14 cellular contexts compared by ENCODE assay signal in the genomic region with DNA sequence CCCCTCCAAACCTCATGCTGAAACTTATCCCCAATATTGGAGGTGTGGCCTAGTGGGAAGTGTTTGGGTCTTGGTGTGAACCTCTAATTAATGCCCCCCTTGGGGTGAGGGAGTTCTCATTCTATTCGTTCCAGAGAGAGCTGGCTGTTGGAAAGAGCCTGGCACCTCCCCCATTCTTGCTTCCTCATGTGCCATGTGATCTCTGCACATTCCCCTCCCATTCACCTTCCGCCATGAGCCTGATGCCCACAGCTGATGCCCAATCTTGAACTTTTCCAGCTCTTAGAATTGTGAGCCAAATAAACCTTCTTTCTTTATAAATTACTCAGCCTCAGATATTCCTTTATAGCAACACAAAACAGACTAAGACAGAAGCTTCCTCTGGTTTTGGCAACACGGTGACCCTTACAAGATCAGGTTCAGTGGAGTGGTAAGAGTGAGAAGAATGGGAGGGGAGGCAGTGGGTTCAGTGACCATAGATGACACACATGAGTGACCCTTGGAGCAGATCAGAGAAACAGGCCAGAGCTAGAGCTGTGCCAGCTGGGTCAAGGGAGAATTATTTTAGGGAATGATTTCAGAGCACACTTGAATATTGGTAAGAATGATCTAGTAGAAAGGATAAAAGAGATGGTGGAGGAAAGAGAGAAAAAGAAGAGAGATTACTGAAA.
DNase-seq lines count a peak whose midpoint lies in the region; ATAC-seq, FAIRE-seq and TF ChIP-seq lines count a peak whose summit lies in the region.
"Had no signal": no experiment of that assay in that cellular context is flagged by ENCODE, and none has a peak within 500 bp of the region (broad histone marks: within the 10 kb centered on the region; RNA-seq: fewer than 3 reads in every experiment).

No MANE protein-coding gene starts in this region.

- POLR2A ChIA-PET in CD8-positive, alpha-beta T cell (lab: Charles Lee) = no interaction called here
- POLR2A ChIA-PET in naive thymus-derived CD8-positive, alpha-beta T cell (lab: Charles Lee) = no interaction called here

- H3K9me3 Mint-ChIP-seq in CD8-positive, alpha-beta T cell = no peaks in the 10 kb centered on the region
- H3K9me3 Mint-ChIP-seq in naive thymus-derived CD8-positive, alpha-beta T cell = no peaks in the 10 kb centered on the region
- H3K9me3 Mint-ChIP-seq in stimulated activated memory B cell treated with anti-CD40 and anti-IgM and Interleukin-4, amounts not matched to agents 10 μg/mL and 1 μg/mL and 100 μg/mL, for 72 hours = no peaks in the 10 kb centered on the region

- H3K4me1 Mint-ChIP-seq in CD8-positive, alpha-beta T cell (ENCODE audit: low read depth) = no peaks in the 10 kb centered on the region
- no peaks in the 10 kb centered on the region for H3K4me1 Mint-ChIP-seq in naive thymus-derived CD8-positive, alpha-beta T cell
- peaks cover 4% of the 10 kb centered on the region for H3K4me1 Mint-ChIP-seq in stimulated activated memory B cell treated with anti-CD40 and anti-IgM and Interleukin-4, amounts not matched to agents 10 μg/mL and 1 μg/mL and 100 μg/mL, for 72 hours

- CTCF ChIA-PET in CD8-positive, alpha-beta T cell (lab: Charles Lee) = interaction anchor here (1.3 kb wide), 1 partner anchor 88 kb away, joined by 4 read pairs; no protein-coding TSS in a partner anchor

- no peaks in the 10 kb centered on the region for H3K36me3 Mint-ChIP-seq in CD8-positive, alpha-beta T cell
- no peaks in the 10 kb centered on the region for H3K36me3 Mint-ChIP-seq in naive thymus-derived CD8-positive, alpha-beta T cell
- H3K36me3 Mint-ChIP-seq in stimulated activated memory B cell treated with anti-CD40 and anti-IgM and Interleukin-4, amounts not matched to agents 10 μg/mL and 1 μg/mL and 100 μg/mL, for 72 hours = no peaks in the 10 kb centered on the region

- 0 out of 2 replicates have a peak, but pooled peaks have one; percentile 38 for TF ChIP-seq EP300 in Ishikawa (IDR thresholded peaks at IDR 0.05; ENCODE audit: borderline replicate concordance)

- no peak overlapping the region for H3K4me3 ChIP-seq in CD8-positive, alpha-beta T cell (ENCODE audit: low read depth, low read length)
- H3K4me3 ChIP-seq in kidney (ENCODE audit: low read length in 2 of 2) = no peak overlapping the region

- intact Hi-C loops in CD8-positive, alpha-beta T cell (cut with DNase I, micrococcal nuclease) = no loop called here
- intact Hi-C loops in kidney (cut with DNase I) = no loop called here

- peak overlapping the region; percentile 7 for H3K27ac Mint-ChIP-seq in CD8-positive, alpha-beta T cell
- peak overlapping the region in 1 of 10 donors; percentile 14 for H3K27ac Mint-ChIP-seq in naive thymus-derived CD8-positive, alpha-beta T cell
- H3K27ac Mint-ChIP-seq in stimulated activated memory B cell treated with anti-CD40 and anti-IgM and Interleukin-4, amounts not matched to agents 10 μg/mL and 1 μg/mL and 100 μg/mL, for 72 hours = no peak overlapping the region

- no peaks in the 10 kb centered on the region for H3K4me1 ChIP-seq in CD8-positive, alpha-beta T cell (ENCODE audit: insufficient read depth, low read length)
- H3K4me1 ChIP-seq in kidney (ENCODE audit: control insufficient read depth in 1 of 2, insufficient read depth in 1 of 2, low read depth in 1 of 2, low read length in 2 of 2) = peaks cover 5 to 19% of the 10 kb centered on the region in 2 donors
- H3K4me1 ChIP-seq: BE2C had no signal

- H3K27ac ChIP-seq in CD8-positive, alpha-beta T cell (ENCODE audit: low read depth, low read length) = no peak overlapping the region
- H3K27ac ChIP-seq in kidney (ENCODE audit: low read depth in 2 of 2, low read length in 2 of 2) = peak overlapping the region; percentile 71 to 73

- H3K9ac ChIP-seq in kidney (ENCODE audit: low read length in 2 of 2) = no peak overlapping the region

- H3K27me3 ChIP-seq in CD8-positive, alpha-beta T cell (ENCODE audit: insufficient read depth, low read length) = no peaks in the 10 kb centered on the region
- H3K27me3 ChIP-seq: BE2C had no signal

- no peak for TF ChIP-seq RAD21 in Ishikawa (IDR thresholded peaks at IDR 0.05; ENCODE audit: low read depth)

- no peak for DNase-seq in CD8-positive, alpha-beta T cell
- DNase-seq in kidney (no peak), renal cortical epithelial cell (ENCODE audit: low read depth) (peak; percentile 76)
- no peak for DNase-seq in naive thymus-derived CD8-positive, alpha-beta T cell
- DNase-seq: BE2C, MM.1S, NCI-H187 treated with DMSO at 0.1 percent for 48 hours, NCI-H510A, SHP77 treated with DMSO at 0.1 percent for 48 hours had no signal

- no peaks in the 10 kb centered on the region for H3K36me3 ChIP-seq in CD8-positive, alpha-beta T cell (ENCODE audit: insufficient read depth, low read length)
- no peaks in the 10 kb centered on the region for H3K36me3 ChIP-seq in kidney (ENCODE audit: control insufficient read depth in 1 of 2, insufficient read depth in 2 of 2, low read length in 2 of 2)
- H3K36me3 ChIP-seq: BE2C had no signal

- TF ChIP-seq CTCF in CD8-positive, alpha-beta T cell (IDR thresholded peaks at IDR 0.05) = no peak
- TF ChIP-seq CTCF in kidney (IDR thresholded peaks at IDR 0.05; ENCODE audit: borderline replicate concordance, extremely low read depth, insufficient read depth) = no peak

- H3K9me3 ChIP-seq in CD8-positive, alpha-beta T cell (ENCODE audit: low read length) = no peaks in the 10 kb centered on the region
- H3K9me3 ChIP-seq in kidney (ENCODE audit: control insufficient read depth in 1 of 2, low read length in 2 of 2) = no peaks in the 10 kb centered on the region
- H3K9me3 ChIP-seq: BE2C had no signal

- no peak overlapping the region for H3K4me3 Mint-ChIP-seq in CD8-positive, alpha-beta T cell
- H3K4me3 Mint-ChIP-seq in naive thymus-derived CD8-positive, alpha-beta T cell = no peak overlapping the region
- no peak overlapping the region for H3K4me3 Mint-ChIP-seq in stimulated activated memory B cell treated with anti-CD40 and anti-IgM and Interleukin-4, amounts not matched to agents 10 μg/mL and 1 μg/mL and 100 μg/mL, for 72 hours

- H3K27me3 Mint-ChIP-seq in CD8-positive, alpha-beta T cell (ENCODE audit: low read depth) = peaks cover 2% of the 10 kb centered on the region
- no peaks in the 10 kb centered on the region for H3K27me3 Mint-ChIP-seq in naive thymus-derived CD8-positive, alpha-beta T cell
- H3K27me3 Mint-ChIP-seq in stimulated activated memory B cell treated with anti-CD40 and anti-IgM and Interleukin-4, amounts not matched to agents 10 μg/mL and 1 μg/mL and 100 μg/mL, for 72 hours = no peaks in the 10 kb centered on the region

- ATAC-seq in CD8-positive, alpha-beta T cell = no peak
- ATAC-seq in naive thymus-derived CD8-positive, alpha-beta T cell = no peak
- ATAC-seq in stimulated activated memory B cell treated with anti-CD40 and anti-IgM and Interleukin-4, amounts not matched to agents 10 μg/mL and 1 μg/mL and 100 μg/mL, for 72 hours = no peak
- ATAC-seq in GM18520 (IDR thresholded peaks at IDR 0.05; ENCODE audit: unreplicated experiment) = no peak
- ATAC-seq: Panc1 had no signal

- no peak for FAIRE-seq in kidney (lab: Jason Lieb, UNC)
- FAIRE-seq: H54 had no signal

TF ChIP-seq in Ishikawa, 13 proteins besides CTCF, POLR2A, EP300 and RAD21:
- TF ChIP-seq ZBTB7A (IDR thresholded peaks at IDR 0.05; ENCODE audit: low read depth) = no peak
- TF ChIP-seq NFIC (IDR thresholded peaks at IDR 0.05) = peak; percentile 15; the same call in 1 of the 2 replicates
- TF ChIP-seq, protein P1, sequence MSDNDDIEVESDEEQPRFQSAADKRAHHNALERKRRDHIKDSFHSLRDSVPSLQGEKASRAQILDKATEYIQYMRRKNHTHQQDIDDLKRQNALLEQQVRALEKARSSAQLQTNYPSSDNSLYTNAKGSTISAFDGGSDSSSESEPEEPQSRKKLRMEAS (IDR thresholded peaks at IDR 0.05) = no peak
- no peak for TF ChIP-seq CREB1 (IDR thresholded peaks at IDR 0.05; ENCODE audit: low read depth)
- no peak for TF ChIP-seq YY1 (IDR thresholded peaks at IDR 0.05; ENCODE audit: low read depth)
- no peak for TF ChIP-seq TEAD4 (IDR thresholded peaks at IDR 0.05)
- TF ChIP-seq TAF1 (IDR thresholded peaks at IDR 0.05; ENCODE audit: low read depth) = no peak
- TF ChIP-seq, protein P2, sequence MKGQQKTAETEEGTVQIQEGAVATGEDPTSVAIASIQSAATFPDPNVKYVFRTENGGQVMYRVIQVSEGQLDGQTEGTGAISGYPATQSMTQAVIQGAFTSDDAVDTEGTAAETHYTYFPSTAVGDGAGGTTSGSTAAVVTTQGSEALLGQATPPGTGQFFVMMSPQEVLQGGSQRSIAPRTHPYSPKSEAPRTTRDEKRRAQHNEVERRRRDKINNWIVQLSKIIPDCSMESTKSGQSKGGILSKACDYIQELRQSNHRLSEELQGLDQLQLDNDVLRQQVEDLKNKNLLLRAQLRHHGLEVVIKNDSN (IDR thresholded peaks at IDR 0.05) = peak; percentile 62
- TF ChIP-seq, protein P3, sequence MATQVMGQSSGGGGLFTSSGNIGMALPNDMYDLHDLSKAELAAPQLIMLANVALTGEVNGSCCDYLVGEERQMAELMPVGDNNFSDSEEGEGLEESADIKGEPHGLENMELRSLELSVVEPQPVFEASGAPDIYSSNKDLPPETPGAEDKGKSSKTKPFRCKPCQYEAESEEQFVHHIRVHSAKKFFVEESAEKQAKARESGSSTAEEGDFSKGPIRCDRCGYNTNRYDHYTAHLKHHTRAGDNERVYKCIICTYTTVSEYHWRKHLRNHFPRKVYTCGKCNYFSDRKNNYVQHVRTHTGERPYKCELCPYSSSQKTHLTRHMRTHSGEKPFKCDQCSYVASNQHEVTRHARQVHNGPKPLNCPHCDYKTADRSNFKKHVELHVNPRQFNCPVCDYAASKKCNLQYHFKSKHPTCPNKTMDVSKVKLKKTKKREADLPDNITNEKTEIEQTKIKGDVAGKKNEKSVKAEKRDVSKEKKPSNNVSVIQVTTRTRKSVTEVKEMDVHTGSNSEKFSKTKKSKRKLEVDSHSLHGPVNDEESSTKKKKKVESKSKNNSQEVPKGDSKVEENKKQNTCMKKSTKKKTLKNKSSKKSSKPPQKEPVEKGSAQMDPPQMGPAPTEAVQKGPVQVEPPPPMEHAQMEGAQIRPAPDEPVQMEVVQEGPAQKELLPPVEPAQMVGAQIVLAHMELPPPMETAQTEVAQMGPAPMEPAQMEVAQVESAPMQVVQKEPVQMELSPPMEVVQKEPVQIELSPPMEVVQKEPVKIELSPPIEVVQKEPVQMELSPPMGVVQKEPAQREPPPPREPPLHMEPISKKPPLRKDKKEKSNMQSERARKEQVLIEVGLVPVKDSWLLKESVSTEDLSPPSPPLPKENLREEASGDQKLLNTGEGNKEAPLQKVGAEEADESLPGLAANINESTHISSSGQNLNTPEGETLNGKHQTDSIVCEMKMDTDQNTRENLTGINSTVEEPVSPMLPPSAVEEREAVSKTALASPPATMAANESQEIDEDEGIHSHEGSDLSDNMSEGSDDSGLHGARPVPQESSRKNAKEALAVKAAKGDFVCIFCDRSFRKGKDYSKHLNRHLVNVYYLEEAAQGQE (IDR thresholded peaks at IDR 0.05; ENCODE audit: low read depth) = no peak
